8 cellular contexts compared by ENCODE assay signal in the genomic region with DNA sequence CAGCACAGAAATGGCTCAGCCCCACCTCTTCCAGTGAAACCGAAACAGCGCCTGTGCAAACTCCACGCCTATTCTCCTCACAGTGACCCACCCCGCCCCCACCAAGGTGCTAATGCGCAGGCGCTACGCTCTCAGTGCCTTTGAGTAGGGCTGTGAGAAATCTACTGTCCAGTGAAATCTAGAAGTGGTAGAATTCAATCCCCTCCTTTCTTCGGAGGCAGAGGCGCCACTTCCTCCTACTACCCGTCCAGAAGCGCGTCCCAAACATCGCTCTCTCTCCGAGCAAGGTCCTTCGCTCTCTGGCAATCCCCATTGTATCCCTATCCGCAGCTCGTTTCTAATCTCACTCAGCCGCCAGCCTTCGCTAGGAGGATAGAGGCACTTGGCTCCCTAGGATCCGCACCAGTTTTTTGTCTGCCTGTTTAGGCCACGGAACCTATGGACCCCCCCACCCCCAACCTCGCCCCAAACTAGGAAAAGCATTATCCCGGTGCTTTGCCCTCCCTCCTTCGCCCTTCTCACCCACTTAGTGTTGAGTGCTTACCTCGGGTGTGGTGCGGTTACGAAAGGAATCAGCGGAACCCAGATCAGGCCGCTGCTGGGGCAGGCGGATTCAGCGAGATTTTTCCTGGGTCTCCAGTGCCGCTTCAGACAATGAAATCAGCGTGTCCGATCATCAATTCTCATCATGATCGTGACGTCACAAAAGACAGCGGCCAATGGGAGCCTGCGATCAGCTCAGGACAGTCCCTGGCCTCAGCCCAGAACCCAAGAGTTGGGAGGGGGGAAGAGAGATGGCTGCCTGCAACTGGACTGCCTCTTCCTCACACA. TPM values are rescaled to one million over a fixed set of nuclear protein-coding genes. Genes with fewer than 3 reads are reported as not detected.
DNase-seq lines count a peak whose midpoint lies in the region; ATAC-seq, FAIRE-seq and TF ChIP-seq lines count a peak whose summit lies in the region.

A gene with protein sequence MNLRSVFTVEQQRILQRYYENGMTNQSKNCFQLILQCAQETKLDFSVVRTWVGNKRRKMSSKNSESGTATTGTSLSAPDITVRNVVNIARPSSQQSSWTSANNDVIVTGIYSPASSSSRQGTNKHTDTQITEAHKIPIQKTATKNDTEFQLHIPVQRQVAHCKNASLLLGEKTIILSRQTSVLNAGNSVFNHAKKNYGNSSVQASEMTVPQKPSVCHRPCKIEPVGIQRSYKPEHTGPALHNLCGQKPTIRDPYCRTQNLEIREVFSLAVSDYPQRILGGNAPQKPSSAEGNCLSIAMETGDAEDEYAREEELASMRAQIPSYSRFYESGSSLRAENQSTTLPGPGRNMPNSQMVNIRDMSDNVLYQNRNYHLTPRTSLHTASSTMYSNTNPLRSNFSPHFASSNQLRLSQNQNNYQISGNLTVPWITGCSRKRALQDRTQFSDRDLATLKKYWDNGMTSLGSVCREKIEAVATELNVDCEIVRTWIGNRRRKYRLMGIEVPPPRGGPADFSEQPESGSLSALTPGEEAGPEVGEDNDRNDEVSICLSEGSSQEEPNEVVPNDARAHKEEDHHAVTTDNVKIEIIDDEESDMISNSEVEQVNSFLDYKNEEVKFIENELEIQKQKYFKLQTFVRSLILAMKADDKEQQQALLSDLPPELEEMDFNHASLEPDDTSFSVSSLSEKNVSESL (minus strand): TSS at position 656 of the 831 bp plus-strand sequence. CDS start 27,056 bp downstream, outside the sequence.

- peak; percentile 99 for ATAC-seq in HG02981 (IDR thresholded peaks at IDR 0.05; ENCODE audit: unreplicated experiment)
- peak; percentile 99 for ATAC-seq in left lung

- no peak for TF ChIP-seq CTCF in left lung (IDR thresholded peaks at IDR 0.05)

- peak; percentile 88 for FAIRE-seq in GM18507 (lab: Jason Lieb, UNC)

- DNase-seq in GM18507 (ENCODE audit: extremely low spot score, insufficient read length, low read depth), result no peak
- DNase-seq in NCI-H226, result peak; percentile 70
- DNase-seq in activated CD4-positive, alpha-beta T cell treated with anti-CD3 and anti-CD28 coated beads, Interleukin-2, amount 50 U/mL, for 4 hours, result peak; percentile 58 to 62
- peak; percentile 86 for DNase-seq in dermis blood vessel endothelial cell
- peak; percentile 83 to 89 for DNase-seq in left lung
- DNase-seq in stimulated activated CD4-positive, alpha-beta T cell treated with anti-CD3 and anti-CD28 coated beads, Interleukin-1b, Interleukin-23, amount 100 ng/mL, for 48 hours, result peak; percentile 61
- DNase-seq in NCI-H1048 (lab: John Stamatoyannopoulos, UW), result no peak

- H3K9me3 ChIP-seq in left lung, result no peaks in the 10 kb centered on the region

- peak within 1 kb of the TSS; percentile 84 to 91 for H3K27ac ChIP-seq in left lung

- H3K4me3 ChIP-seq in left lung, result peak within 1 kb of the TSS; percentile 23 to 49

- intact Hi-C loops in left lung (cut with DNase I), result no loop called here

- no peaks in the 10 kb centered on the region for H3K36me3 ChIP-seq in left lung

- H3K27me3 ChIP-seq in left lung, result no peaks in the 10 kb centered on the region

- H3K4me1 ChIP-seq in left lung, result no peaks in the 10 kb centered on the region

RNA-seq across cellular contexts. Expression of the gene that starts here (rescaled TPM):
- 6.8 and 10.2 TPM in 2 replicates for total RNA-seq in dermis blood vessel endothelial cell
- total RNA-seq in left lung, result 1 to 10 TPM; 4.4 to 5.5 TPM

Comparison
In these comparisons a context has a peak if more than half of its experiments do, and no peak if none do; other contexts are left out.
1. DNase-seq: peak in NCI-H226 (single experiment), activated CD4-positive, alpha-beta T cell treated with anti-CD3 and anti-CD28 coated beads, Interleukin-2, amount 50 U/mL, for 4 hours (2 of 2), dermis blood vessel endothelial cell (single experiment), left lung (2 of 2) and stimulated activated CD4-positive, alpha-beta T cell treated with anti-CD3 and anti-CD28 coated beads, Interleukin-1b, Interleukin-23, amount 100 ng/mL, for 48 hours (single experiment); none in GM18507 (single experiment) and NCI-H1048 (single experiment).